8 cellular contexts compared by ENCODE assay signal in the genomic region with DNA sequence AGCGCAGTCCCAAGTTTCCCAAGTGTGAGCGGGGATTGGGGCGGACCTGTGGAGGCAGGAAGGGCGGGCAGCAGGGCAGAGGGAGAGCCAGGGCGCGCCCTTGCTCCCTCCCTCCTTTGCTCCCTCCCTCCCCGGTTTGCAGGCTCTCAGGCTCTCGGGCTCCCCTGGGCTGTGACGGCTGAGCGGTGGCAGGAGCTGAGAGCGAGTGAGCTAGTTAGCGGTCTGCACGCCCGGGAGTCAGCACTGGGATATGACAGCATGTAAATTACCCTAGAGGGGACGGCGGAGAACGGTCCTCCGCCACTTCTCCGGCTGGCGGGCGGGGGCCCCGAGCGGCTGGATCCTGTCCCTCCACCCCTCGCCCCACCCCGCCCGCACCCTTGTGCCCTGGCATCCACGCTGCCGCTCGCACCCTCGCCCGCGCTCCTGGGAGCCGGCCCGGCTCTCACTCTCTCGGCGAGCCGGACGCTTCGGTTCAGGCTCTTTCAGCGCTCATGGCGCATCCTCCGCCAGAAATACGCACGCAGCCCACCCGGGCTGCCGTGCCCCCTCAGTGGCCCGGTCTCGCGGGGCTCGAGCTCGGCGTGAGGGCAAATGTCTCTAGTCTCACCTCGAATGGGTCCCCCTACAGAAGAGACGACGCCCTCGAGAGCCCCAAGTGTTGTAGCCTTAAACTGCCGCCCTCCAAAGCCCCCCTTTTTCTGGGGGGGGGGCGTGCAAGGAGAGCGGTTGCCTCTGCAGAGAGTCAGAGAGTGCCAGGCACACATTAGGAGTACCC. TPM values are rescaled to one million over a fixed set of nuclear protein-coding genes. Genes with fewer than 3 reads are reported as not detected.
DNase-seq lines count a peak whose midpoint lies in the region; ATAC-seq and TF ChIP-seq lines count a peak whose summit lies in the region.

Gene TSC22D3, minus strand, starts transcription at position 54 of the 778 bp plus-strand sequence. CDS start 368 bp downstream, outside the sequence.

- POLR2A ChIA-PET in activated CD4-positive, alpha-beta memory T cell treated with anti-CD3 and anti-CD28 coated beads, Interleukin-2, amount 10 ng/mL, durations not matched to agents 7 days and 5 days (lab: Charles Lee): interaction anchor here (1.0 to 3.7 kb wide), 8 partner anchors 34 to 147 kb away, joined by 3 to 27 read pairs (median 7); partner anchors contain the start of gene PRPS1

- H3K36me3 Mint-ChIP-seq in activated CD4-positive, alpha-beta memory T cell treated with anti-CD3 and anti-CD28 coated beads, Interleukin-2, amount 10 ng/mL, durations not matched to agents 7 days and 5 days (ENCODE audit: low read depth): no peaks in the 10 kb centered on the region

- ATAC-seq in HG03439 (IDR thresholded peaks at IDR 0.05; ENCODE audit: unreplicated experiment): peak; percentile 82

- CTCF ChIA-PET in activated CD4-positive, alpha-beta memory T cell treated with anti-CD3 and anti-CD28 coated beads, Interleukin-2, amount 10 ng/mL, durations not matched to agents 7 days and 5 days (lab: Charles Lee): interaction anchor here (0.7 to 6.6 kb wide), 14 partner anchors 13 to 776 kb away, joined by 3 to 134 read pairs (median 4); partner anchors contain the start of gene PRPS1

- DNase-seq in BE2C: peak; percentile 68
- peak; percentile 27 for DNase-seq in GM19240 (ENCODE audit: insufficient read length, low spot score)
- peak; percentile 77 for DNase-seq in NCI-H69 (lab: John Stamatoyannopoulos, UW)
- peak; percentile 61 for DNase-seq in activated CD4-positive, alpha-beta memory T cell treated with anti-CD3 and anti-CD28 coated beads, Interleukin-2, amount 10 ng/mL, durations not matched to agents 7 days and 5 days
- peak; percentile 83 for DNase-seq in ecto neural progenitor cell (ENCODE audit: low spot score)
- DNase-seq in lower leg skin (ENCODE audit: low spot score in 2 of 2): peak; percentile 76 to 96
- DNase-seq in stimulated activated CD4-positive, alpha-beta T cell treated with anti-CD3 and anti-CD28 coated beads, Interleukin-4, amount 100 ng/mL, for 4 hours: peak; percentile 30 to 38

- H3K27ac Mint-ChIP-seq in activated CD4-positive, alpha-beta memory T cell treated with anti-CD3 and anti-CD28 coated beads, Interleukin-2, amount 10 ng/mL, durations not matched to agents 7 days and 5 days: no peak within 1 kb of the TSS

- no peaks in the 10 kb centered on the region for H3K4me1 ChIP-seq in BE2C

- peak within 1 kb of the TSS; percentile 81 for H3K4me3 Mint-ChIP-seq in activated CD4-positive, alpha-beta memory T cell treated with anti-CD3 and anti-CD28 coated beads, Interleukin-2, amount 10 ng/mL, durations not matched to agents 7 days and 5 days

- H3K4me3 ChIP-seq in BE2C (ENCODE audit: low read depth, low read length): peak within 1 kb of the TSS; percentile 55
- H3K4me3 ChIP-seq in lower leg skin (ENCODE audit: low read depth, poor library complexity, severe bottlenecking): peak within 1 kb of the TSS; percentile 30

- 33% methylated on average over 46 of the region's 59 CpGs; no CpG with 5 or more reads in 1 of the 2 donors for WGBS in lower leg skin, 2 donors

- TF ChIP-seq CTCF in BE2C (IDR thresholded peaks at IDR 0.05; ENCODE audit: low read depth, low read length): no peak
- no peak for TF ChIP-seq CTCF in lower leg skin (IDR thresholded peaks at IDR 0.05)

- no peaks in the 10 kb centered on the region for H3K9me3 ChIP-seq in BE2C

- no peaks in the 10 kb centered on the region for H3K27me3 ChIP-seq in BE2C

- H3K9me3 Mint-ChIP-seq in activated CD4-positive, alpha-beta memory T cell treated with anti-CD3 and anti-CD28 coated beads, Interleukin-2, amount 10 ng/mL, durations not matched to agents 7 days and 5 days: no peaks in the 10 kb centered on the region

- TF ChIP-seq POLR2A in lower leg skin (IDR thresholded peaks at IDR 0.05): no peak

- intact Hi-C loops in lower leg skin (cut with DNase I; ENCODE audit: low total_unique reads): loop anchor here (5.0 kb wide), 1 partner anchor 114 kb away; no protein-coding TSS in a partner anchor

- H3K4me1 Mint-ChIP-seq in activated CD4-positive, alpha-beta memory T cell treated with anti-CD3 and anti-CD28 coated beads, Interleukin-2, amount 10 ng/mL, durations not matched to agents 7 days and 5 days: peaks cover 13% of the 10 kb centered on the region

- no peaks in the 10 kb centered on the region for H3K36me3 ChIP-seq in BE2C

- peaks cover 6% of the 10 kb centered on the region for H3K27me3 Mint-ChIP-seq in activated CD4-positive, alpha-beta memory T cell treated with anti-CD3 and anti-CD28 coated beads, Interleukin-2, amount 10 ng/mL, durations not matched to agents 7 days and 5 days

RNA-seq across cellular contexts. Expression of gene TSC22D3, which starts in this region (rescaled TPM):
- 35.8 TPM for polyA plus RNA-seq in BE2C (2012; ENCODE audit: insufficient read depth, insufficient read length, low read depth)
- 100 to 1,000 TPM; 112 to 119 TPM for total RNA-seq in activated CD4-positive, alpha-beta memory T cell treated with anti-CD3 and anti-CD28 coated beads, Interleukin-2, amount 10 ng/mL, durations not matched to agents 7 days and 5 days
- total RNA-seq in lower leg skin: 1,000 to 10,000 TPM in 1 of 4 donors, 100 to 1,000 TPM in 3; 474 to 1,005 (median 756) TPM

Comparison
In these comparisons a context has a peak if more than half of its experiments do, and no peak if none do; other contexts are left out.
1. Peak in every context shown above with its lines: DNase-seq, ATAC-seq and H3K4me3 ChIP-seq.
2. DNase-seq: peak in every context shown above with its lines; median percentile 86 in lower leg skin; 83 in ecto neural progenitor cell; 77 in NCI-H69; 68 in BE2C; 61 in activated CD4-positive, alpha-beta memory T cell treated with anti-CD3 and anti-CD28 coated beads, Interleukin-2, amount 10 ng/mL, durations not matched to agents 7 days and 5 days; 34 in stimulated activated CD4-positive, alpha-beta T cell treated with anti-CD3 and anti-CD28 coated beads, Interleukin-4, amount 100 ng/mL, for 4 hours; 27 in GM19240.